ENCODE assay signal across 8 cellular contexts in the genomic region with DNA sequence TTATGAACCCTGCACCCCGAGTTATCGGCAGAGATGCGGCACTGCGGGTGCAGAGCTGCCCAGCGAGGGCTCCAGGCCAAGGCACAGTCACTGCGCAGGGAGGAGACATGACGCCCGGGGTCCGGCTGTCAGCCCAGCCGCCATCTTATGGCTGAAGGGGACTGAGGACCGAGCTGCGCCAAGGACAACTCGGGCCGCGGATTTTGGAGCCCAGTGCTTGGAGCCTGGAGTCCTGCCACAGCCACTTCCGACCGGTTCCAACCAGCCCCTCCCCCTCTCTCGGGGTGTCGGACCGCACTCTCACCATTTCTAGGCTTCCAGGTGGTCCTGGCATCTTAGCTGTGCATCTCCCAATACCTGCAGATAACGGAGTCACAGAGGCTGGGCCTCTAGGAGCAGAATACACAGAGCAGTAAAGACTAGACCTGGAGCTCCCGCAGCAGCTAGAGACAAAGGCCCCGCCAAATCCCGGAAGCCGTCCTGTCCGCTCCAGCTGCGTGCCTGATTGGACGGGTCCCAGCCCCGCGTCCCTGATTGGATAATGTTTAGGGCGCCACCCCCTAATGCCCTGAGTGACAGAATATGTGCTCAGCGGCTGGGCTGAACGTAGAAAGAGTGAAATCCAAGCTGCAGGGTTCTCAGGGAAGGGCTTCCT.
DNase-seq lines count a peak whose midpoint lies in the region; ATAC-seq and TF ChIP-seq lines count a peak whose summit lies in the region.

TSS of gene ZNF680 (minus strand) at position 451 of the 655 bp plus-strand sequence. CDS start at position 334, 117 bp downstream.

- peak within 1 kb of the TSS; percentile 99 for H3K27ac ChIP-seq in DND-41 (ENCODE audit: low read length)

- peaks cover 34% of the 10 kb centered on the region for H3K36me3 ChIP-seq in DND-41 (ENCODE audit: insufficient read depth, low read length)

- peak within 1 kb of the TSS; percentile 87 for H2AFZ ChIP-seq in DND-41 (ENCODE audit: low read depth, low read length)

- H4K20me1 ChIP-seq in DND-41 (ENCODE audit: insufficient read depth, low read length): 0 out of 2 replicates have a peak, but pooled peaks cover 4% of the 10 kb centered on the region

- DNase-seq in DND-41: peak; percentile 97
- peak; percentile 93 for DNase-seq in KG1 (lab: John Stamatoyannopoulos, UW)
- DNase-seq in RKO (ENCODE audit: low spot score): peak; percentile 96
- peak; percentile 81 for DNase-seq in activated T-helper 9 cell treated with anti-CD3 and anti-CD28 coated beads, Interleukin-2, amount 50 U/mL, for 16 hours (ENCODE audit: low read depth)
- peak; percentile 95 for DNase-seq in fibroblast of pulmonary artery (ENCODE audit: low read depth)
- DNase-seq in stimulated activated naive CD8-positive, alpha-beta T cell treated with anti-CD3 and anti-CD28 coated beads, Interleukin-15, amount 100 ng/mL, for 72 hours: peak; percentile 83 to 92

- peaks cover 13% of the 10 kb centered on the region for H3K9me3 ChIP-seq in DND-41 (ENCODE audit: insufficient read depth, low read length, severe bottlenecking)

- H3K9ac ChIP-seq in DND-41 (ENCODE audit: low read depth, low read length): peak within 1 kb of the TSS; percentile 87

- H3K27ac Mint-ChIP-seq in nephron: peak within 1 kb of the TSS; percentile 91 to 99 (median 97)
- H3K27ac Mint-ChIP-seq in stimulated activated naive CD8-positive, alpha-beta T cell treated with anti-CD3 and anti-CD28 coated beads, Interleukin-15, amount 100 ng/mL, for 72 hours: peak within 1 kb of the TSS; percentile 100

- H3K27me3 ChIP-seq in DND-41 (ENCODE audit: insufficient read depth, low read length, poor library complexity): no peaks in the 10 kb centered on the region

- H3K4me3 ChIP-seq in DND-41 (ENCODE audit: low read depth in 1 of 2, low read length in 2 of 2): peak within 1 kb of the TSS; percentile 97
- peak within 1 kb of the TSS; percentile 98 for H3K4me3 ChIP-seq in fibroblast of pulmonary artery (replicated peaks; ENCODE audit: low read depth, low read length)

- H3K4me3 Mint-ChIP-seq in nephron: peak within 1 kb of the TSS; percentile 99 to 100 (median 100)
- H3K4me3 Mint-ChIP-seq in stimulated activated naive CD8-positive, alpha-beta T cell treated with anti-CD3 and anti-CD28 coated beads, Interleukin-15, amount 100 ng/mL, for 72 hours: peak within 1 kb of the TSS; percentile 100

- no peaks in the 10 kb centered on the region for H3K27me3 Mint-ChIP-seq in nephron (ENCODE audit: low read depth)
- H3K27me3 Mint-ChIP-seq in stimulated activated naive CD8-positive, alpha-beta T cell treated with anti-CD3 and anti-CD28 coated beads, Interleukin-15, amount 100 ng/mL, for 72 hours: no peaks in the 10 kb centered on the region

- H3K79me2 ChIP-seq in DND-41 (ENCODE audit: insufficient read depth, low read length): peaks cover 57% of the 10 kb centered on the region

- peaks cover 8% of the 10 kb centered on the region for H3K4me1 Mint-ChIP-seq in nephron
- H3K4me1 Mint-ChIP-seq in stimulated activated naive CD8-positive, alpha-beta T cell treated with anti-CD3 and anti-CD28 coated beads, Interleukin-15, amount 100 ng/mL, for 72 hours: peaks cover 26% of the 10 kb centered on the region

- H3K4me2 ChIP-seq in DND-41 (ENCODE audit: insufficient read depth, low read length): peak within 1 kb of the TSS; percentile 67

- peaks cover 42% of the 10 kb centered on the region for H3K4me1 ChIP-seq in DND-41 (ENCODE audit: insufficient read depth, low read length)

- H3K9me3 Mint-ChIP-seq in nephron: peaks cover 32% of the 10 kb centered on the region
- H3K9me3 Mint-ChIP-seq in stimulated activated naive CD8-positive, alpha-beta T cell treated with anti-CD3 and anti-CD28 coated beads, Interleukin-15, amount 100 ng/mL, for 72 hours: peaks cover 11 to 20% of the 10 kb centered on the region in 2 donors

- peak; percentile 98 for ATAC-seq in DND-41 (ENCODE audit: insufficient read depth, low read depth)
- ATAC-seq in GM21737 (IDR thresholded peaks at IDR 0.05; ENCODE audit: unreplicated experiment): peak; percentile 100
- ATAC-seq in stimulated activated naive CD8-positive, alpha-beta T cell treated with anti-CD3 and anti-CD28 coated beads, Interleukin-15, amount 100 ng/mL, for 72 hours: peak; percentile 100

- TF ChIP-seq CTCF in DND-41 (IDR thresholded peaks at IDR 0.05; ENCODE audit: borderline replicate concordance, extremely low read depth, low read length, poor library complexity, severe bottlenecking): no peak
- TF ChIP-seq CTCF in fibroblast of pulmonary artery (IDR thresholded peaks at IDR 0.05; ENCODE audit: low read length, missing control alignments): no peak
- no peak for TF ChIP-seq CTCF in nephron (IDR thresholded peaks at IDR 0.05; ENCODE audit: unreplicated experiment in 3 of 3)

- H3K36me3 Mint-ChIP-seq in nephron (ENCODE audit: low read depth): peaks cover 41% of the 10 kb centered on the region

Comparison
In these comparisons a context has a peak if more than half of its experiments do, and no peak if none do; other contexts are left out.
1. Peak in every context shown above with its lines: DNase-seq, ATAC-seq, H3K4me3 ChIP-seq and H3K27ac ChIP-seq.